In the genomic region with DNA sequence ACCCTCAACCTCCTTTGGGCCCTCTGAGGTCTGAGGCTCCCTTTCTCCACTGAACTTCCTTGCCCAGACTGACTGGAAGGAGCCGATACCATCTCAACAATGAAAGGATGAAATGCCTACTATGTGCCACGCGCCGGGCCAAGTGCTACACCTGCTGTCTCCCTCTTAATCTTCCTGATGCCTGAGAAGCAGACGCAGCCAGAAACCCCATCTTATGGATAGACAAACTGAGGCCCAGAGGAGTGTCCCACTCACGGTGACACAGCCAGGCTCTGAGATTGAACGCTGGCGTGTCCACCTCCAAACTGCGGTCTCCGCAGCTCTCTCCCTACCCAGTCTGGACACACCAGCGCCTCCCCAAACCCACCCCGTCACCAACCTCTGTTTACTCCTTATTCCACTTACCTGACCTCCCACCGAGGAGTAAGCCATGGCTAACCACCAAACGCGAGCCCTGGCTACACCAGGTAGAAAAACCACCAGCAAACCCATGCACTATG, we compare ENCODE assay signal across 35 cellular contexts. TPM values are rescaled to one million over a fixed set of nuclear protein-coding genes. Genes with fewer than 3 reads are reported as not detected.
A peak's percentile ranks its signal among the peaks of the same experiment; 100 is the strongest.
DNase-seq lines count a peak whose midpoint lies in the region; ATAC-seq and TF ChIP-seq lines count a peak whose summit lies in the region.
"Had no signal": no experiment of that assay in that cellular context is flagged by ENCODE, and none has a peak within 500 bp of the region (broad histone marks: within the 10 kb centered on the region; RNA-seq: fewer than 3 reads in every experiment).

No MANE protein-coding gene starts in this region.

- peak overlapping the region in 1 of 10 experiments; percentile 8; a peak in 1 of 20 replicates for H3K4me3 ChIP-seq in BLaER1 treated with 17β-estradiol and CSF1 and Interleukin-3, amounts not matched to agents 10 nM and 100 nM
- H3K4me3 ChIP-seq in esophagus muscularis mucosa (no peak overlapping the region), prostate gland (no peak overlapping the region)
- H3K4me3 ChIP-seq: heart right ventricle, lower lobe of right lung, mucosa of descending colon, smooth muscle cell, uterus had no signal

- H3K9me3 ChIP-seq in BLaER1 treated with 17β-estradiol and CSF1 and Interleukin-3, amounts not matched to agents 10 nM and 100 nM (replicated peaks in 1 of 11) = peaks cover 7 to 39% (median 12%) of the 10 kb centered on the region in 11 experiments; a peak in 19 of 22 replicates
- H3K9me3 ChIP-seq in T-helper 17 cell (ENCODE audit: control insufficient read depth, low read length, poor library complexity, severe bottlenecking) (no peaks in the 10 kb centered on the region), esophagus muscularis mucosa (no peaks in the 10 kb centered on the region), prostate gland (no peaks in the 10 kb centered on the region)
- H3K9me3 ChIP-seq: heart right ventricle, lower lobe of right lung, mucosa of descending colon, SK-N-SH, uterus had no signal

- H4K20me1 ChIP-seq in BLaER1 treated with 17β-estradiol and CSF1 and Interleukin-3, amounts not matched to agents 10 nM and 100 nM = peaks cover 42 to 100% (median 70%) of the 10 kb centered on the region in 11 experiments

- H3K4me1 Mint-ChIP-seq in T-helper 17 cell (peaks cover 27% of the 10 kb centered on the region), nephron progenitor cell (peaks cover 34% of the 10 kb centered on the region)
- H3K4me1 Mint-ChIP-seq: endodermal cell had no signal

- peaks cover 55 to 94% (median 77%) of the 10 kb centered on the region in 11 experiments for H3K36me3 ChIP-seq in BLaER1 treated with 17β-estradiol and CSF1 and Interleukin-3, amounts not matched to agents 10 nM and 100 nM
- H3K36me3 ChIP-seq in esophagus muscularis mucosa (peaks cover 0 to 52% (median 44%) of the 10 kb centered on the region in 4 donors), prostate gland (no peaks in the 10 kb centered on the region)
- H3K36me3 ChIP-seq: uterus had no signal

- 0 out of 22 replicates have a peak overlapping the region, but pooled peaks of 3 of the 11 experiments have one; percentile 3 to 9 (median 7) for H3K9ac ChIP-seq in BLaER1 treated with 17β-estradiol and CSF1 and Interleukin-3, amounts not matched to agents 10 nM and 100 nM
- H3K9ac ChIP-seq: SK-N-SH had no signal

- H3K27ac Mint-ChIP-seq in T-helper 17 cell = no peak overlapping the region
- no peak overlapping the region for H3K27ac Mint-ChIP-seq in nephron progenitor cell
- H3K27ac Mint-ChIP-seq: endodermal cell; HFFc6; natural killer cell; stimulated activated naive CD8-positive, alpha-beta T cell treated with anti-CD3 and anti-CD28 coated beads, Interleukin-15, Interleukin-2, amounts not matched to agents 100 ng/mL and 50 ng/mL, for 24 hours had no signal

- DNase-seq in T-helper 17 cell (no peak), esophagus muscularis mucosa (ENCODE audit: extremely low spot score) (no peak), prostate gland (ENCODE audit: low spot score) (no peak), nephron progenitor cell (no peak)
- DNase-seq in activated CD4-positive, CD25-positive, alpha-beta regulatory T cell treated with anti-CD3 and anti-CD28 coated beads, Interleukin-2, amount 50 U/mL, for 72 hours = no peak
- DNase-seq in activated CD4-positive, alpha-beta T cell treated with anti-CD3 and anti-CD28 coated beads for 1 hour = no peak
- DNase-seq: activated CD4-positive, alpha-beta T cell treated with anti-CD3 and anti-CD28 coated beads for 48 hours; activated effector memory CD4-positive, alpha-beta T cell treated with anti-CD3 and anti-CD28 coated beads, Interleukin-2, amount 50 U/mL, for 16 hours; activated T-cell treated with anti-CD3 and anti-CD28 coated beads, Interleukin-2, amount 50 U/mL, for 1 hour; AML-193; dermis blood vessel endothelial cell; DMS 273 treated with DMSO at 0.1 percent for 48 hours; endodermal cell; GOT3; heart right ventricle; HFFc6; lower lobe of right lung; natural killer cell; NCI-H1105; NCI-H1930; NCI-H524 treated with DMSO at 0.1 percent for 48 hours; NK-92 treated with Interleukin-12 subunit alpha and Interleukin-12 subunit beta, amount 100 ng/mL, for 24 hours; occipital lobe; PC-3; retina; SK-N-SH; T-helper 2 cell; uterus had no signal

- TF ChIP-seq POLR2A in esophagus muscularis mucosa (IDR thresholded peaks at IDR 0.05; ENCODE audit: low read depth) (no peak), prostate gland (IDR thresholded peaks at IDR 0.05) (no peak)

- peak overlapping the region; percentile 36 for H3K4me3 Mint-ChIP-seq in T-helper 17 cell
- H3K4me3 Mint-ChIP-seq in nephron progenitor cell = no peak overlapping the region
- H3K4me3 Mint-ChIP-seq: central memory CD8-positive, alpha-beta T cell; endodermal cell; HFFc6; natural killer cell; stimulated activated naive CD8-positive, alpha-beta T cell treated with anti-CD3 and anti-CD28 coated beads, Interleukin-15, Interleukin-2, amounts not matched to agents 100 ng/mL and 50 ng/mL, for 24 hours had no signal

- H3K4me1 ChIP-seq in BLaER1 treated with 17β-estradiol and CSF1 and Interleukin-3, amounts not matched to agents 10 nM and 100 nM = peaks cover 42 to 91% (median 78%) of the 10 kb centered on the region in 10 experiments
- H3K4me1 ChIP-seq in esophagus muscularis mucosa (peaks cover 24 to 68% (median 49%) of the 10 kb centered on the region in 4 donors), prostate gland (replicated peaks) (peaks cover 14% of the 10 kb centered on the region)
- H3K4me1 ChIP-seq: uterus had no signal

- peak overlapping the region in 4 of 11 experiments; percentile 45 to 75 (median 57); a peak in 6 of 22 replicates for H3K27ac ChIP-seq in BLaER1 treated with 17β-estradiol and CSF1 and Interleukin-3, amounts not matched to agents 10 nM and 100 nM
- H3K27ac ChIP-seq in esophagus muscularis mucosa (replicated peaks in 1 of 4) = peak overlapping the region; percentile 41 to 57 (median 47)
- H3K27ac ChIP-seq in prostate gland = peak overlapping the region; percentile 60 to 63
- H3K27ac ChIP-seq: heart right ventricle, lower lobe of right lung, uterus had no signal

- no peaks in the 10 kb centered on the region for H3K27me3 ChIP-seq in BLaER1 treated with 17β-estradiol and CSF1 and Interleukin-3, amounts not matched to agents 10 nM and 100 nM
- H3K27me3 ChIP-seq in esophagus muscularis mucosa (no peaks in the 10 kb centered on the region), prostate gland (replicated peaks; ENCODE audit: insufficient read depth) (no peaks in the 10 kb centered on the region)
- H3K27me3 ChIP-seq: heart right ventricle, uterus had no signal

- H3K36me3 Mint-ChIP-seq in T-helper 17 cell (ENCODE audit: low read depth) (peaks cover 2% of the 10 kb centered on the region), nephron progenitor cell (ENCODE audit: low read depth) (peaks cover 59% of the 10 kb centered on the region)
- H3K36me3 Mint-ChIP-seq: natural killer cell had no signal

- WGBS in esophagus muscularis mucosa = 93% methylated on average over 12 of the region's 15 CpGs
- WGBS in prostate gland = 93% methylated on average over 15 of the region's 15 CpGs

- no peak for ATAC-seq in T-helper 17 cell
- no peak for ATAC-seq in HG03442 (IDR thresholded peaks at IDR 0.05; ENCODE audit: unreplicated experiment)
- ATAC-seq: esophagus mucosa, lower lobe of right lung, mucosa of descending colon, natural killer cell, PC-3 had no signal

- H3K27me3 Mint-ChIP-seq in T-helper 17 cell (no peaks in the 10 kb centered on the region), nephron progenitor cell (ENCODE audit: low read depth, poor library complexity) (peaks cover 4% of the 10 kb centered on the region)
- H3K27me3 Mint-ChIP-seq: central memory CD8-positive, alpha-beta T cell; stimulated activated naive CD8-positive, alpha-beta T cell treated with anti-CD3 and anti-CD28 coated beads, Interleukin-15, Interleukin-2, amounts not matched to agents 100 ng/mL and 50 ng/mL, for 24 hours had no signal

- TF ChIP-seq CTCF in esophagus muscularis mucosa (IDR thresholded peaks at IDR 0.05) (no peak), prostate gland (IDR thresholded peaks at IDR 0.05) (no peak), nephron progenitor cell (IDR thresholded peaks at IDR 0.05) (no peak)

- peak overlapping the region in 10 of 11 experiments; percentile 61 to 92 (median 80); a peak in 17 of 22 replicates for H3K4me2 ChIP-seq in BLaER1 treated with 17β-estradiol and CSF1 and Interleukin-3, amounts not matched to agents 10 nM and 100 nM
- H3K4me2 ChIP-seq: SK-N-SH, smooth muscle cell had no signal

- intact Hi-C loops in esophagus muscularis mucosa (cut with DNase I) = no loop called here
- intact Hi-C loops in prostate gland (cut with DNase I) = no loop called here

- no peaks in the 10 kb centered on the region for H3K9me3 Mint-ChIP-seq in nephron progenitor cell
- H3K9me3 Mint-ChIP-seq: central memory CD8-positive, alpha-beta T cell; endodermal cell; HFFc6; natural killer cell; stimulated activated naive CD8-positive, alpha-beta T cell treated with anti-CD3 and anti-CD28 coated beads, Interleukin-15, Interleukin-2, amounts not matched to agents 100 ng/mL and 50 ng/mL, for 24 hours had no signal

- no peak for TF ChIP-seq EP300 in esophagus muscularis mucosa (IDR thresholded peaks at IDR 0.05)

RNA-seq across cellular contexts. Expression of a gene that starts 20.9 kb away (rescaled TPM):
- total RNA-seq in T-helper 17 cell (10 to 100 TPM; 27.1 to 30.3 TPM), esophagus muscularis mucosa (10 to 100 TPM; 21.5 to 46.9 (median 33.4) TPM), prostate gland (10 to 100 TPM; 39.9 to 41.4 TPM)
